ENCODE assay signal across 20 cellular contexts in the genomic region with DNA sequence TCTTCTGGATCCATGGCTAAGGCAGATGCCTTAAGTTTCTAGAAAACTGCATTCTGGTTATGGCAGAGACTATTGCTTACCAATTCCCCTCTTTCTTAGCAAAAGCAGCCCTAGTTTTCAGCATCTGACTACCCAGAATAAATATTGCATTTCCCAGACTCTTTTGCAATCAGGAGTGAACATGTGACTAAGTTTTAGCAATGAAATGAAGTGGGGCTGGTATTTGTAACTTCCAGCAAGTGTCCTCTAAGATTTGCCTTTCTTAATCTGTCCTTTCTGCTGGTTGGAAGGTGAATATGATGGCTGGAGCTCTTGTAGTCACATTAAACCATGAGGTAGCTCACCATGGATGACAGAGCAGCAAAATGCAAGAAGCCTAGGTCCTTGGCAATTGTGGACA.
"Had no signal": no experiment of that assay in that cellular context is flagged by ENCODE, and none has a peak within 500 bp of the region (broad histone marks: within the 10 kb centered on the region; RNA-seq: fewer than 3 reads in every experiment).

No MANE protein-coding gene starts in this region.

- H3K27me3 ChIP-seq: cardiac muscle cell, heart left ventricle, neutrophil had no signal

- H3K4me3 ChIP-seq: cardiac muscle cell, heart left ventricle, SK-N-MC, skin epidermis had no signal

- ATAC-seq: activated CD4-positive, CD25-positive, alpha-beta regulatory T cell treated with anti-CD3 and anti-CD28 coated beads, Interleukin-2, amount 50 U/mL, for 24 hours; left colon; naive thymus-derived CD8-positive, alpha-beta T cell had no signal

- H3K36me3 ChIP-seq: cardiac muscle cell, heart left ventricle, neutrophil had no signal

- H3K4me1 ChIP-seq: parathyroid adenoma had no signal

- H3K27ac ChIP-seq: cardiac muscle cell, neutrophil, parathyroid adenoma, SK-N-MC, skin epidermis had no signal

- H2AFZ ChIP-seq: parathyroid adenoma had no signal

- DNase-seq: activated CD4-positive, alpha-beta T cell treated with anti-CD3 and anti-CD28 coated beads, Interleukin-2, amount 50 U/mL, for 4 hours; activated naive CD4-positive, alpha-beta T cell treated with anti-CD3 and anti-CD28 coated beads, Interleukin-2, amount 10 ng/mL, durations not matched to agents 7 days and 5 days; erythroblast; foreskin fibroblast; heart left ventricle; left colon; naive thymus-derived CD8-positive, alpha-beta T cell; stimulated activated CD4-positive, alpha-beta T cell treated with anti-CD3 and anti-CD28 coated beads, Interleukin-15, amount 100 ng/mL, for 24 hours; stimulated activated CD4-positive, alpha-beta T cell treated with anti-CD3 and anti-CD28 coated beads, Interleukin-4, amount 100 ng/mL, for 24 hours; stimulated activated naive CD4-positive, alpha-beta T cell; substantia nigra; T-helper 1 cell; T1000; trophoblast cell had no signal

- H3K9ac ChIP-seq: parathyroid adenoma had no signal

- H3K9me3 ChIP-seq: heart left ventricle, neutrophil had no signal
